8 cellular contexts compared by ENCODE assay signal in the genomic region with DNA sequence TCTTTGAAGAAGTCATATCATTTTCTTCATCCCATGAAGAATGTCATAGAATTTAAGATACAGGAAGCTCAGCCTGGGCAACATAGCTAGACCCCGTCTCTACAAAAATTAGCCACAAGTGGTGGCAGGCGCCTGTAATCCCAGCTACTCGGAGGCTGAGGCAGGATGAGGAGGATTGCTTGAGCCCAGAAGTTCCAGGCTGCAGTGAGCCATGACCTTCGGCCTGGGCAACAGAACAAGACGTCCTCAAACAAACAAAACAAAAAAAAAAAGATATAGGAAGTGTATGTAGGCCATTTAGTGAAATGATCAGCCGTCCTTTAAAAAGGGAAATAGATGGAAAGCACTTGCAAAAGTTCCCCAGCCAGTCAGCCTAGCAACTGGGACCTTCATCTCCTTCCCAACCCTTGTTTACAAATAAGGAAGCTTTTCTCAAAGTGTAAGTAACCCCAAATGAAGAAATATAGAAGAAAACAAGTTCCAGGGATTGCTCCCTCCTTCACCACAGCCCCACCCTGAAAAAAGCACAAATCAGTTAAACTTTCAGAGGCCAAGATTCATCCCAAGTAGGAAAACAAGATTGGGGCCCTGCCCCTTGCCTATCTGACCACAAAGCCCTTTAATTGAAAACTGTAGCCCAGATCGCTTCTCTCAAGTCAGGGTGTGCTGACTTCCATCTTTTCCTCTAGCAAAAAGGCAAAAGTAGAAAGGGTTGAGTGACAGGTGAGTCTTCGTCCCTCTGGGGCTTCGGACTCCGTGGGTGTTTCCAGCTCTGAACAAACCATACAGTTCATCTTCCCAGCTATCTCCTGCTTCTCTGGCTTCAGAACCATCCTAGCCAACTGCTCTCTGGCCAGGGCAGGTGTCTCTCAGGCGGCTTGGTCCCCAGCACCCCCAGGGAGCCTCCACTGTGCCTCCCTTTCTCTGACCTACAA. TPM values are rescaled to one million over a fixed set of nuclear protein-coding genes. Genes with fewer than 3 reads are reported as not detected.
A peak's percentile ranks its signal among the peaks of the same experiment; 100 is the strongest.
DNase-seq lines count a peak whose midpoint lies in the region; ATAC-seq, FAIRE-seq and TF ChIP-seq lines count a peak whose summit lies in the region.

No MANE protein-coding gene starts in this region.

- no peak for TF ChIP-seq RAD21 in A549 (conservative IDR thresholded peaks at IDR 0.05 in 1 of 2, IDR thresholded peaks at IDR 0.05 in 1 of 2)

- H3K4me3 ChIP-seq in A549 (peak overlapping the region; percentile 76), LNCaP clone FGC (ENCODE audit: low read depth, low read length) (peak overlapping the region; percentile 66)

- 0 out of 3 replicates have a peak, but pooled peaks cover 3% of the 10 kb centered on the region for H3K4me1 ChIP-seq in A549

- FAIRE-seq in A549 (lab: Jason Lieb, UNC), result no peak

- H3K27ac ChIP-seq in A549 (no peak overlapping the region), cingulate gyrus (ENCODE audit: low read depth, low read length) (peak overlapping the region; percentile 86)

- no peak for TF ChIP-seq POLR2A in A549 (IDR thresholded peaks at IDR 0.05; ENCODE audit: low read length)

- peak overlapping the region; percentile 79 for H3K4me2 ChIP-seq in A549

- ATAC-seq in A549 (no peak), HG02981 (IDR thresholded peaks at IDR 0.05; ENCODE audit: unreplicated experiment) (no peak), HG02763 (IDR thresholded peaks at IDR 0.05; ENCODE audit: unreplicated experiment) (no peak)

- POLR2A ChIA-PET in A549 (lab: Yijun Ruan, JAX), result interaction anchor here (0.6 to 1.6 kb wide), 3 partner anchors 69 to 562 kb away, joined by 4 to 6 read pairs (median 5); partner anchors contain the start of genes FKBP15 and SLC31A1

- 86% methylated on average over 11 of the region's 11 CpGs for WGBS in A549 (ENCODE audit: missing lambda C conversion rate)

- TF ChIP-seq EP300 in A549 (IDR thresholded peaks at IDR 0.05), result no peak

- DNase-seq in A549 (ENCODE audit: low read depth in 1 of 2, low spot score in 1 of 2) (no peak), LNCaP clone FGC (ENCODE audit: low read depth) (no peak), midbrain (lab: John Stamatoyannopoulos, UW) (peak; percentile 30), RKO (ENCODE audit: low spot score) (no peak), cerebellar cortex (ENCODE audit: low spot score) (no peak)

- H3K9me3 ChIP-seq in A549, result no peaks in the 10 kb centered on the region

- CTCF ChIA-PET in A549 (lab: Yijun Ruan, JAX), result interaction anchor here (0.8 to 2.9 kb wide), 8 partner anchors 7 to 122 kb away, joined by 3 to 10 read pairs (median 4); no protein-coding TSS in a partner anchor

- no peak for TF ChIP-seq CTCF in A549 (IDR thresholded peaks at IDR 0.05)
- no peak for TF ChIP-seq CTCF in LNCaP clone FGC (IDR thresholded peaks at IDR 0.05; ENCODE audit: control insufficient read depth, extremely low read depth, insufficient read depth)

TF ChIP-seq in A549, 52 proteins besides CTCF, POLR2A, EP300 and RAD21:
- TF ChIP-seq HOXA7 (CRISPR knock-in tag; IDR thresholded peaks at IDR 0.05) (no peak), ZC3H11A (IDR thresholded peaks at IDR 0.05) (no peak), REST (IDR thresholded peaks at IDR 0.05) (no peak)

RNA-seq across cellular contexts. Expression of gene SLC31A2, which starts 1.2 kb away (rescaled TPM):
- polyA plus RNA-seq in A549 (2011; rRNA removed), result 5.8 and 7.5 TPM in 2 replicates
- polyA plus RNA-seq in A549 (2012; cell fraction: cytosol; rRNA removed), result 4.8 and 7.1 TPM in 2 replicates
- polyA plus RNA-seq in A549 (2012; cell fraction: nucleus; rRNA removed), result 3.8 and 5.3 TPM in 2 replicates
- 5.0 to 5.9 TPM (median 5.4 TPM) in 3 replicates for polyA plus RNA-seq in A549 (2017; fragmentation: RNase III; extraction: RNeasy Plus Mini Kit Qiagen cat#74134 plus additional on column Dnase treatment)
- polyA minus RNA-seq in A549 (2011; rRNA and poly(A)+ RNA removed), result 5.9 and 6.8 TPM in 2 replicates
